Comparison of ENCODE assay signal across 12 cellular contexts in the genomic region with DNA sequence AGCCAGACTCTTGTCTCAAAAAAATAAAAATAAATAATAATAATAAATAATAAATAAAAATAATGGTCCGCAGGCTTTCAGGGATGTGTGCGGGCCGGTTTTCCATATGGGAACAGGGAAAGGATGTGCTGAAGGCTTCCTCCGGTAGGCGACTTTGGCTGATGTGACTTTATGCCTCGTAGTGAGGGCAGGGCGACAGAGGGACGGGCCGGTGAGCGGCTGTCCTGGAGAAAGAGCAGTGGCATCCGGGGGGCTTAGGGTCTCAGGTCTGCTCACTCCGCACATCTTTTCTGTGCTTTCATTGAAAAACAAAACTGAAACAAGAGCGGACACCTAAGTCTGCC. TPM values are rescaled to one million over a fixed set of nuclear protein-coding genes. Genes with fewer than 3 reads are reported as not detected.
A peak's percentile ranks its signal among the peaks of the same experiment; 100 is the strongest.
DNase-seq lines count a peak whose midpoint lies in the region; FAIRE-seq and TF ChIP-seq lines count a peak whose summit lies in the region.
"Had no signal": no experiment of that assay in that cellular context is flagged by ENCODE, and none has a peak within 500 bp of the region (broad histone marks: within the 10 kb centered on the region; RNA-seq: fewer than 3 reads in every experiment).

No MANE protein-coding gene starts in this region.

- POLR2A ChIA-PET in AG04449 (lab: Yijun Ruan, JAX), result interaction anchor here (1.0 to 1.4 kb wide), 2 partner anchors 8 to 67 kb away, joined by 3 to 5 read pairs; no protein-coding TSS in a partner anchor
- POLR2A ChIA-PET in RWPE1 (lab: Yijun Ruan, JAX; ENCODE audit: low non-redundant PET), result no interaction called here

- no peak overlapping the region for H3K4me2 ChIP-seq in neural cell (ENCODE audit: low read length)

- CTCF ChIA-PET in AG04449 (lab: Yijun Ruan, JAX), result interaction anchor here (0.5 to 1.4 kb wide), 3 partner anchors 21 to 65 kb away, joined by 3 to 4 read pairs (median 3); no protein-coding TSS in a partner anchor
- CTCF ChIA-PET in RWPE1 (lab: Yijun Ruan, JAX), result no interaction called here

- H3F3A ChIP-seq in neural cell (ENCODE audit: insufficient read depth, low read length, poor library complexity, severe bottlenecking), result no peaks in the 10 kb centered on the region

- no peaks in the 10 kb centered on the region for H3K36me3 ChIP-seq in effector memory CD4-positive, alpha-beta T cell (ENCODE audit: control insufficient read depth, insufficient read depth, low read length)
- no peaks in the 10 kb centered on the region for H3K36me3 ChIP-seq in neural cell (ENCODE audit: insufficient read depth, low read length)
- H3K36me3 ChIP-seq: transverse colon had no signal

- no peak for TF ChIP-seq EP300 in neural cell (conservative IDR thresholded peaks at IDR 0.05; ENCODE audit: poor library complexity, severe bottlenecking)

- TF ChIP-seq CTCF in AG04449 (IDR thresholded peaks at IDR 0.05; ENCODE audit: insufficient read depth, low read length, missing control alignments) (no peak), HFFc6 (IDR thresholded peaks at IDR 0.05) (no peak), neural cell (IDR thresholded peaks at IDR 0.05; ENCODE audit: poor library complexity, severe bottlenecking) (no peak), RWPE1 (conservative IDR thresholded peaks at IDR 0.05; ENCODE audit: low read depth) (no peak)

- no peak overlapping the region for H3K27ac ChIP-seq in effector memory CD4-positive, alpha-beta T cell (ENCODE audit: insufficient read depth, low read length, poor library complexity, severe bottlenecking)
- no peak overlapping the region for H3K27ac ChIP-seq in neural cell (ENCODE audit: low read length)
- no peak overlapping the region for H3K27ac ChIP-seq in RWPE1
- H3K27ac ChIP-seq: transverse colon had no signal

- FAIRE-seq in GM19239 (lab: Jason Lieb, UNC), result no peak
- FAIRE-seq: islet of Langerhans had no signal

- H4K20me1 ChIP-seq in neural cell (ENCODE audit: insufficient read depth), result no peaks in the 10 kb centered on the region

- no peaks in the 10 kb centered on the region for H3K9me2 ChIP-seq in neural cell (ENCODE audit: insufficient read depth, low read length)

- H3K4me1 Mint-ChIP-seq in HFFc6 (ENCODE audit: low read depth), result peaks cover 24% of the 10 kb centered on the region; the same call in 1 of the 2 replicates

- peaks cover 3% of the 10 kb centered on the region for H3K4me1 ChIP-seq in effector memory CD4-positive, alpha-beta T cell (ENCODE audit: control insufficient read depth, insufficient read depth, low read length, poor library complexity, severe bottlenecking)

- H3K4me3 ChIP-seq in AG04449 (ENCODE audit: low read depth, low read length), result peak overlapping the region; percentile 76
- peak overlapping the region; percentile 52 for H3K4me3 ChIP-seq in effector memory CD4-positive, alpha-beta T cell (ENCODE audit: insufficient read depth, low read depth, low read length, poor library complexity, severe bottlenecking)
- peak overlapping the region; percentile 55 for H3K4me3 ChIP-seq in neural cell (ENCODE audit: low read length)

- H3K9me3 Mint-ChIP-seq in HFFc6, result no peaks in the 10 kb centered on the region

- H3K9ac ChIP-seq in neural cell (ENCODE audit: low read length), result no peak overlapping the region

- H3K79me2 ChIP-seq in neural cell (replicated peaks; ENCODE audit: insufficient read depth, low read length), result no peaks in the 10 kb centered on the region

- peaks cover 8% of the 10 kb centered on the region; the same call in 1 of the 2 replicates for H3K36me3 Mint-ChIP-seq in HFFc6 (ENCODE audit: low read depth)

- no peak for TF ChIP-seq RAD21 in neural cell (conservative IDR thresholded peaks at IDR 0.05)

- DNase-seq in AG04449 (ENCODE audit: low read depth, low spot score) (no peak), HFFc6 (no peak), NCI-H2081 (lab: John Stamatoyannopoulos, UW) (no peak), NCI-H1694 (lab: John Stamatoyannopoulos, UW) (no peak), GM19239 (ENCODE audit: insufficient read length, low spot score) (no peak), RWPE1 (ENCODE audit: low spot score) (no peak)
- DNase-seq in effector memory CD4-positive, alpha-beta T cell, result no peak
- DNase-seq: activated CD4-positive, CD25-positive, alpha-beta regulatory T cell; DMS79 treated with DMSO at 0.1 percent for 48 hours; transverse colon had no signal

- H3K4me3 Mint-ChIP-seq in HFFc6, result peak overlapping the region; percentile 90

- H3K27me3 ChIP-seq in effector memory CD4-positive, alpha-beta T cell (replicated peaks; ENCODE audit: control insufficient read depth, insufficient read depth, low read length, poor library complexity, severe bottlenecking), result peaks cover 11% of the 10 kb centered on the region
- H3K27me3 ChIP-seq in neural cell (ENCODE audit: insufficient read depth, low read depth, low read length), result peaks cover 33% of the 10 kb centered on the region

- no peaks in the 10 kb centered on the region for H3K9me3 ChIP-seq in effector memory CD4-positive, alpha-beta T cell (ENCODE audit: control insufficient read depth, low read length)
- H3K9me3 ChIP-seq in neural cell (ENCODE audit: low read length), result no peaks in the 10 kb centered on the region
- H3K9me3 ChIP-seq: transverse colon had no signal

- no peak overlapping the region for H2AFZ ChIP-seq in neural cell (ENCODE audit: low read depth, low read length)

- peaks cover 3% of the 10 kb centered on the region for H3K27me3 Mint-ChIP-seq in HFFc6 (ENCODE audit: insufficient read depth)

- peak overlapping the region; percentile 79 for H3K27ac Mint-ChIP-seq in HFFc6

TF ChIP-seq in neural cell, 6 proteins besides CTCF, POLR2A, EP300 and RAD21:
- TF ChIP-seq TAF1 (IDR thresholded peaks at IDR 0.05; ENCODE audit: low read depth), result no peak
- TF ChIP-seq, protein P1, sequence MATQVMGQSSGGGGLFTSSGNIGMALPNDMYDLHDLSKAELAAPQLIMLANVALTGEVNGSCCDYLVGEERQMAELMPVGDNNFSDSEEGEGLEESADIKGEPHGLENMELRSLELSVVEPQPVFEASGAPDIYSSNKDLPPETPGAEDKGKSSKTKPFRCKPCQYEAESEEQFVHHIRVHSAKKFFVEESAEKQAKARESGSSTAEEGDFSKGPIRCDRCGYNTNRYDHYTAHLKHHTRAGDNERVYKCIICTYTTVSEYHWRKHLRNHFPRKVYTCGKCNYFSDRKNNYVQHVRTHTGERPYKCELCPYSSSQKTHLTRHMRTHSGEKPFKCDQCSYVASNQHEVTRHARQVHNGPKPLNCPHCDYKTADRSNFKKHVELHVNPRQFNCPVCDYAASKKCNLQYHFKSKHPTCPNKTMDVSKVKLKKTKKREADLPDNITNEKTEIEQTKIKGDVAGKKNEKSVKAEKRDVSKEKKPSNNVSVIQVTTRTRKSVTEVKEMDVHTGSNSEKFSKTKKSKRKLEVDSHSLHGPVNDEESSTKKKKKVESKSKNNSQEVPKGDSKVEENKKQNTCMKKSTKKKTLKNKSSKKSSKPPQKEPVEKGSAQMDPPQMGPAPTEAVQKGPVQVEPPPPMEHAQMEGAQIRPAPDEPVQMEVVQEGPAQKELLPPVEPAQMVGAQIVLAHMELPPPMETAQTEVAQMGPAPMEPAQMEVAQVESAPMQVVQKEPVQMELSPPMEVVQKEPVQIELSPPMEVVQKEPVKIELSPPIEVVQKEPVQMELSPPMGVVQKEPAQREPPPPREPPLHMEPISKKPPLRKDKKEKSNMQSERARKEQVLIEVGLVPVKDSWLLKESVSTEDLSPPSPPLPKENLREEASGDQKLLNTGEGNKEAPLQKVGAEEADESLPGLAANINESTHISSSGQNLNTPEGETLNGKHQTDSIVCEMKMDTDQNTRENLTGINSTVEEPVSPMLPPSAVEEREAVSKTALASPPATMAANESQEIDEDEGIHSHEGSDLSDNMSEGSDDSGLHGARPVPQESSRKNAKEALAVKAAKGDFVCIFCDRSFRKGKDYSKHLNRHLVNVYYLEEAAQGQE (IDR thresholded peaks at IDR 0.05; ENCODE audit: borderline replicate concordance), result no peak
- no peak for TF ChIP-seq SMC3 (conservative IDR thresholded peaks at IDR 0.05; ENCODE audit: poor library complexity)

RNA-seq across cellular contexts. Expression of a gene that starts 0.8 kb away (rescaled TPM):
- 100 to 1,000 TPM in 4 of 6 experiments, 10 to 100 TPM in 2; 34.0 to 113 (median 102) TPM for total RNA-seq in HFFc6 (2021; fragmentation: NEBNext Ultra II Directional; extraction: Animal tissue kit (Norgen Biotek cat#: 25700))
- not detected in 2 replicates for polyA plus RNA-seq in neural cell
- not detected in 2 replicates for polyA minus RNA-seq in neural cell

RNA-seq across cellular contexts. Expression of a gene that starts 22.7 kb away (rescaled TPM):
- 10 to 100 TPM; 28.9 to 33.1 (median 30.6) TPM for total RNA-seq in HFFc6 (2021; fragmentation: NEBNext Ultra II Directional; extraction: Animal tissue kit (Norgen Biotek cat#: 25700))
- 18.4 and 24.6 TPM in 2 replicates for polyA plus RNA-seq in neural cell
- 23.3 and 24.8 TPM in 2 replicates for polyA minus RNA-seq in neural cell

RNA-seq across cellular contexts. Expression of a gene that starts 38.7 kb away (rescaled TPM):
- 10 to 100 TPM; 81.6 to 90.0 (median 87.7) TPM for total RNA-seq in HFFc6 (2021; fragmentation: NEBNext Ultra II Directional; extraction: Animal tissue kit (Norgen Biotek cat#: 25700))
- polyA plus RNA-seq in neural cell, result 35.9 and 57.1 TPM in 2 replicates
- 15.4 and 19.2 TPM in 2 replicates for polyA minus RNA-seq in neural cell

RNA-seq across cellular contexts. Expression of a gene that starts 43.7 kb away (rescaled TPM):
- total RNA-seq in HFFc6 (2021; fragmentation: NEBNext Ultra II Directional; extraction: Animal tissue kit (Norgen Biotek cat#: 25700)), result under 1 TPM in 2 of 6 experiments, not detected in 4; 0.14 to 0.20 TPM
- polyA plus RNA-seq in neural cell, result not detected in 2 replicates
- not detected in 2 replicates for polyA minus RNA-seq in neural cell
- total RNA-seq: transverse colon had no signal
